8 cellular contexts compared by ENCODE assay signal in genomic region chr6:72522735-72523141, GRCh38.
DNase-seq lines count a peak whose midpoint lies in the region; ATAC-seq, FAIRE-seq and TF ChIP-seq lines count a peak whose summit lies in the region.

No MANE protein-coding gene starts in this region.

- CTCF ChIA-PET in H1 (lab: Charles Lee; ENCODE audit: partially characterized antibody) = interaction anchor here (0.6 to 3.4 kb wide), 22 partner anchors 10 to 636 kb away, joined by 3 to 33 read pairs (median 4); no protein-coding TSS in a partner anchor

- no peak overlapping the region for H2BK120ac ChIP-seq in H1 (replicated peaks; ENCODE audit: low read depth, low read length)

- no peaks in the 10 kb centered on the region for H3K79me2 ChIP-seq in GM23338 (replicated peaks; ENCODE audit: insufficient read depth)
- no peaks in the 10 kb centered on the region for H3K79me2 ChIP-seq in H1 (ENCODE audit: control insufficient read depth in 1 of 2, insufficient read depth in 2 of 2, low read length in 2 of 2)

- H2BK20ac ChIP-seq in H1 (ENCODE audit: low read length) = no peak overlapping the region

- H3K4ac ChIP-seq in H1 (replicated peaks; ENCODE audit: insufficient read length, low read depth, low read length) = no peak overlapping the region

- H2AFZ ChIP-seq in GM23338 (no peak overlapping the region), H1 (ENCODE audit: low read length) (peak overlapping the region; percentile 63; the same call in 1 of the 2 replicates)

- TF ChIP-seq POLR2A in H1 (IDR thresholded peaks at IDR 0.05; ENCODE audit: control extremely low read depth in 1 of 2, low read depth in 2 of 2, low read length in 2 of 2) = no peak
- TF ChIP-seq POLR2A in tibial nerve (IDR thresholded peaks at IDR 0.05) = no peak

- H3K4me2 ChIP-seq in GM23338 = no peak overlapping the region
- no peak overlapping the region for H3K4me2 ChIP-seq in H1 (ENCODE audit: insufficient read depth in 1 of 2, low read depth in 2 of 2, low read length in 2 of 2)

- no peak overlapping the region for H3K4me3 ChIP-seq in GM12875 (ENCODE audit: low read depth, low read length)
- no peak overlapping the region for H3K4me3 ChIP-seq in GM23338
- H3K4me3 ChIP-seq in H1 (ENCODE audit: extremely low read depth in 1 of 4, insufficient read depth in 2 of 4, low read depth in 3 of 4, low read length in 4 of 4) = no peak overlapping the region
- no peak overlapping the region for H3K4me3 ChIP-seq in tibial nerve

- H2BK5ac ChIP-seq in H1 (ENCODE audit: low read depth, low read length) = 0 out of 2 replicates have a peak overlapping the region, but pooled peaks have one; percentile 18

- no peaks in the 10 kb centered on the region for H4K20me1 ChIP-seq in GM23338 (replicated peaks; ENCODE audit: insufficient read depth)
- no peaks in the 10 kb centered on the region for H4K20me1 ChIP-seq in H1 (replicated peaks in 1 of 2; ENCODE audit: control insufficient read depth in 1 of 2, insufficient read depth in 2 of 2, low read length in 2 of 2)

- H3K56ac ChIP-seq in H1 (replicated peaks; ENCODE audit: insufficient read length, low read depth, low read length) = no peak overlapping the region

- H3K9me3 Mint-ChIP-seq in GM23338 = no peaks in the 10 kb centered on the region

- FAIRE-seq in H1 (lab: Jason Lieb, UNC) = peak; percentile 74

- no peak overlapping the region for H2BK15ac ChIP-seq in H1 (ENCODE audit: low read length)

- POLR2A ChIA-PET in H1 (lab: Charles Lee; ENCODE audit: partially characterized antibody) = no interaction called here

- peak overlapping the region; percentile 88 for H4K8ac ChIP-seq in H1 (ENCODE audit: extremely low read depth, insufficient read depth, low read length)

- no peaks in the 10 kb centered on the region for H3K36me3 Mint-ChIP-seq in GM23338 (ENCODE audit: low read depth)

- H3K14ac ChIP-seq in H1 (ENCODE audit: insufficient read length) = peak overlapping the region; percentile 80

- H3K23me2 ChIP-seq in H1 (ENCODE audit: low read depth, low read length) = no peaks in the 10 kb centered on the region; the same call in 1 of the 2 replicates

- no peak overlapping the region for H2BK12ac ChIP-seq in H1 (ENCODE audit: low read depth, low read length)

- H3K18ac ChIP-seq in H1 (ENCODE audit: extremely low read depth, low read length) = no peak overlapping the region

- H3K9me2 ChIP-seq in GM23338 (ENCODE audit: insufficient read depth) = no peaks in the 10 kb centered on the region

- no peaks in the 10 kb centered on the region for H3K27me3 Mint-ChIP-seq in GM23338 (ENCODE audit: insufficient read depth, low read depth, poor library complexity)

- no peak overlapping the region for H3K23ac ChIP-seq in H1 (ENCODE audit: insufficient read length)

- H3K36me3 ChIP-seq in GM23338 (ENCODE audit: insufficient read depth) (no peaks in the 10 kb centered on the region), H1 (ENCODE audit: control insufficient read depth in 2 of 4, insufficient read depth in 4 of 4, low read length in 3 of 4) (no peaks in the 10 kb centered on the region), tibial nerve (no peaks in the 10 kb centered on the region)

- H2AK5ac ChIP-seq in H1 (ENCODE audit: low read depth, low read length) = no peak overlapping the region

- H3K9ac ChIP-seq in H1 (replicated peaks in 1 of 4; ENCODE audit: extremely low read depth in 1 of 4, low read depth in 3 of 4, low read length in 3 of 4) = no peak overlapping the region

- DNase-seq in GM23338 (ENCODE audit: low spot score) (peak; percentile 77), NCI-H1436 (lab: John Stamatoyannopoulos, UW) (peak; percentile 89), H1 (ENCODE audit: low read depth in 1 of 2, low spot score in 2 of 2) (peak; percentile 36 to 70), posterior vena cava (ENCODE audit: low spot score) (no peak), tibial nerve (ENCODE audit: low spot score in 2 of 2) (no peak)

- H3K79me1 ChIP-seq in H1 (ENCODE audit: low read depth, low read length) = no peaks in the 10 kb centered on the region

- H3K27ac Mint-ChIP-seq in GM23338 = no peak overlapping the region

- no peak overlapping the region for H3K27ac ChIP-seq in GM23338 (ENCODE audit: low read depth)
- H3K27ac ChIP-seq in H1 (ENCODE audit: low read depth, low read length) = no peak overlapping the region
- H3K27ac ChIP-seq in tibial nerve = no peak overlapping the region

- TF ChIP-seq CTCF in GM12875 (IDR thresholded peaks at IDR 0.05; ENCODE audit: borderline replicate concordance, insufficient read depth, low read depth, low read length) (peak; percentile 45; the same call in 1 of the 2 replicates), GM23338 (conservative IDR thresholded peaks at IDR 0.05; ENCODE audit: low read depth in 2 of 2) (peak; percentile 64 to 84), H1 (IDR thresholded peaks at IDR 0.05; ENCODE audit: control extremely low read depth in 1 of 3, insufficient read depth in 1 of 3, low read depth in 1 of 3, low read length in 3 of 3) (peak; percentile 81 to 98 (median 93)), tibial nerve (IDR thresholded peaks at IDR 0.05) (no peak)

- H3K4me1 ChIP-seq in GM23338 (ENCODE audit: insufficient read depth) = no peaks in the 10 kb centered on the region
- H3K4me1 ChIP-seq in H1 (replicated peaks in 1 of 4; ENCODE audit: control insufficient read depth in 3 of 4, insufficient read depth in 4 of 4, low read length in 3 of 4) = 0 out of 7 replicates have a peak, but pooled peaks cover 0 to 2% (median 0%) of the 10 kb centered on the region in 4 experiments
- H3K4me1 ChIP-seq in tibial nerve = no peaks in the 10 kb centered on the region

- no peaks in the 10 kb centered on the region; the same call in 2 of the 3 replicates for H3K4me1 Mint-ChIP-seq in GM23338

- no peak overlapping the region for H3K4me3 Mint-ChIP-seq in GM23338

- no peaks in the 10 kb centered on the region for H3K9me3 ChIP-seq in H1 (ENCODE audit: insufficient read depth in 2 of 2, low read depth in 1 of 2, low read length in 1 of 2)
- H3K9me3 ChIP-seq in tibial nerve = no peaks in the 10 kb centered on the region

- peak; percentile 68 to 76 for TF ChIP-seq RAD21 in H1 (IDR thresholded peaks at IDR 0.05 in 1 of 2, conservative IDR thresholded peaks at IDR 0.05 in 1 of 2; ENCODE audit: low read depth in 2 of 2, low read length in 2 of 2)

- no peak overlapping the region for H4K91ac ChIP-seq in H1 (replicated peaks; ENCODE audit: insufficient read length, low read length)

- no peaks in the 10 kb centered on the region for H3K27me3 ChIP-seq in GM23338 (ENCODE audit: insufficient read depth)
- no peaks in the 10 kb centered on the region for H3K27me3 ChIP-seq in H1 (replicated peaks in 1 of 4; ENCODE audit: control insufficient read depth in 3 of 4, extremely low read depth in 1 of 4, insufficient read depth in 3 of 4, low read length in 3 of 4)
- H3K27me3 ChIP-seq in tibial nerve = no peaks in the 10 kb centered on the region

- intact Hi-C loops in posterior vena cava (cut with DNase I) = no loop called here

- 78% methylated on average over 5 of the region's 5 CpGs; no CpG with 5 or more reads in 1 of the 2 experiments for WGBS in H1 (ENCODE audit: extremely low coverage in 1 of 2, insufficient coverage in 1 of 2, insufficient read length in 1 of 2, insufficient replicate concordance in 2 of 2, low coverage in 1 of 2, low lambda C conversion rate in 2 of 2, missing lambda C conversion rate in 1 of 2), 2 experiments
- 64 to 66% methylated on average over 3 to 5 of the region's 5 CpGs for WGBS in tibial nerve, 2 donors

- TF ChIP-seq EP300 in H1 (IDR thresholded peaks at IDR 0.05; ENCODE audit: borderline replicate concordance in 1 of 2, low read depth in 2 of 2, low read length in 2 of 2) (no peak), tibial nerve (IDR thresholded peaks at IDR 0.05) (no peak)

- no peaks in the 10 kb centered on the region for H3F3A ChIP-seq in GM23338 (replicated peaks; ENCODE audit: low read depth)

- no peak overlapping the region for H4K5ac ChIP-seq in H1 (ENCODE audit: insufficient read length, low read depth, low read length)

- ATAC-seq in GM23338 (peak; percentile 99), GM21381 (IDR thresholded peaks at IDR 0.05; ENCODE audit: unreplicated experiment) (no peak), GM21423 (IDR thresholded peaks at IDR 0.05; ENCODE audit: unreplicated experiment) (no peak)

TF ChIP-seq in GM23338, 12 proteins besides CTCF, POLR2A, EP300 and RAD21:
- TF ChIP-seq EZH2 (IDR thresholded peaks at IDR 0.05; ENCODE audit: low read depth, unreplicated experiment) = no peak
- peak; percentile 67 for TF ChIP-seq CREB1 (CRISPR knock-in tag; IDR thresholded peaks at IDR 0.05; ENCODE audit: low read depth)

TF ChIP-seq in H1, 55 proteins besides CTCF, POLR2A, EP300 and RAD21:
- TF ChIP-seq ATF3 (IDR thresholded peaks at IDR 0.05; ENCODE audit: insufficient read depth, low read depth, low read length) (no peak), TAF7 (optimal IDR thresholded peaks at IDR 0.05; ENCODE audit: borderline replicate concordance, low read depth, low read length) (no peak), CREB1 (IDR thresholded peaks at IDR 0.05) (peak; percentile 81), TBP (IDR thresholded peaks at IDR 0.05; ENCODE audit: low read depth, low read length) (peak; percentile 41; the same call in 1 of the 2 replicates), YY1 (IDR thresholded peaks at IDR 0.05; ENCODE audit: low read depth, low read length) (peak; percentile 55; the same call in 1 of the 2 replicates), TEAD4 (IDR thresholded peaks at IDR 0.05; ENCODE audit: low read depth, low read length) (peak; percentile 62)
- TF ChIP-seq, protein P1, sequence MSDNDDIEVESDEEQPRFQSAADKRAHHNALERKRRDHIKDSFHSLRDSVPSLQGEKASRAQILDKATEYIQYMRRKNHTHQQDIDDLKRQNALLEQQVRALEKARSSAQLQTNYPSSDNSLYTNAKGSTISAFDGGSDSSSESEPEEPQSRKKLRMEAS (IDR thresholded peaks at IDR 0.05) = peak; percentile 42; the same call in 1 of the 2 replicates

Comparison
In these comparisons a context has a peak if more than half of its experiments do, and no peak if none do; other contexts are left out.
1. CTCF ChIP-seq: peak in GM12875 (single experiment), GM23338 (2 of 2) and H1 (3 of 3); none in tibial nerve (0 of 5).
2. DNase-seq: peak in GM23338 (single experiment), NCI-H1436 (single experiment) and H1 (2 of 2); none in posterior vena cava (single experiment) and tibial nerve (0 of 2).